ENCODE assay signal across 28 cellular contexts in genomic region chr15:62050118-62050517, GRCh38. TPM values are rescaled to one million over a fixed set of nuclear protein-coding genes. Genes with fewer than 3 reads are reported as not detected.
DNase-seq lines count a peak whose midpoint lies in the region; ATAC-seq and TF ChIP-seq lines count a peak whose summit lies in the region.
"Had no signal": no experiment of that assay in that cellular context is flagged by ENCODE, and none has a peak within 500 bp of the region (broad histone marks: within the 10 kb centered on the region; RNA-seq: fewer than 3 reads in every experiment).

No MANE protein-coding gene starts in this region.

- POLR2A ChIA-PET in CD4-positive, alpha-beta memory T cell (lab: Charles Lee; ENCODE audit: partially characterized antibody): no interaction called here
- POLR2A ChIA-PET in activated B cell treated with CpG ODN at 0.5 μM for 24 hours (lab: Charles Lee): interaction anchor here (0.8 kb wide), 1 partner anchor 10 kb away, joined by 3 read pairs; the partner anchor contains the start of gene VPS13C

- H3K4me3 ChIP-seq in CD4-positive, alpha-beta memory T cell (ENCODE audit: low read length in 2 of 2): no peak overlapping the region
- no peak overlapping the region for H3K4me3 ChIP-seq in mucosa of descending colon
- H3K4me3 ChIP-seq: A549, GM23338, SJSA1 had no signal

- no peak overlapping the region for H3K4me3 Mint-ChIP-seq in CD4-positive, alpha-beta memory T cell
- H3K4me3 Mint-ChIP-seq in activated B cell treated with CpG ODN at 0.5 μM for 24 hours: no peak overlapping the region
- H3K4me3 Mint-ChIP-seq: GM23338, H9 had no signal

- CTCF ChIA-PET in CD4-positive, alpha-beta memory T cell (lab: Charles Lee; ENCODE audit: partially characterized antibody): no interaction called here
- CTCF ChIA-PET in activated B cell treated with CpG ODN at 0.5 μM for 24 hours (lab: Charles Lee): no interaction called here

- H3K9me3 Mint-ChIP-seq in CD4-positive, alpha-beta memory T cell: peaks cover 0 to 4% (median 0%) of the 10 kb centered on the region in 8 donors
- no peaks in the 10 kb centered on the region for H3K9me3 Mint-ChIP-seq in activated B cell treated with CpG ODN at 0.5 μM for 24 hours

- peaks cover 5 to 6% of the 10 kb centered on the region in 2 donors for H3K36me3 Mint-ChIP-seq in CD4-positive, alpha-beta memory T cell
- peaks cover 8% of the 10 kb centered on the region for H3K36me3 Mint-ChIP-seq in activated B cell treated with CpG ODN at 0.5 μM for 24 hours (ENCODE audit: low read depth)

- in situ Hi-C loops in ACHN (cut with HindIII; ENCODE audit: low pct_ligation_motif_present, low pct_unique_long_range_greater_than_20kb, low sequenced_read_pairs): no loop called here

- no peak for TF ChIP-seq CTCF in activated B cell treated with CpG ODN at 0.5 μM for 24 hours (IDR thresholded peaks at IDR 0.05)
- no peak for TF ChIP-seq CTCF in mucosa of descending colon (IDR thresholded peaks at IDR 0.05)

- intact Hi-C loops in CD4-positive, alpha-beta memory T cell (cut with micrococcal nuclease): no loop called here
- intact Hi-C loops in activated B cell treated with CpG ODN at 0.5 μM for 24 hours (cut with micrococcal nuclease) (no loop called here), mucosa of descending colon (cut with DNase I, micrococcal nuclease) (no loop called here)

- H3K27me3 Mint-ChIP-seq in CD4-positive, alpha-beta memory T cell: no peaks in the 10 kb centered on the region
- H3K27me3 Mint-ChIP-seq in activated B cell treated with CpG ODN at 0.5 μM for 24 hours: no peaks in the 10 kb centered on the region

- H3K27ac ChIP-seq in CD4-positive, alpha-beta memory T cell (ENCODE audit: low read depth, low read length): no peak overlapping the region
- H3K27ac ChIP-seq: A549, C4-2B, SJSA1 had no signal

- H3K4me1 Mint-ChIP-seq in CD4-positive, alpha-beta memory T cell: peaks cover 38 to 68% (median 50%) of the 10 kb centered on the region in 4 donors
- peaks cover 74% of the 10 kb centered on the region for H3K4me1 Mint-ChIP-seq in activated B cell treated with CpG ODN at 0.5 μM for 24 hours
- H3K4me1 Mint-ChIP-seq: GM23338, H9 had no signal

- no peak for DNase-seq in CD4-positive, alpha-beta memory T cell
- DNase-seq in OCI-M1 (lab: John Stamatoyannopoulos, UW): peak; percentile 58
- DNase-seq in activated B cell treated with CpG ODN at 0.5 μM for 24 hours: no peak
- DNase-seq in mucosa of descending colon: no peak
- no peak for DNase-seq in NCI-H2029 (lab: John Stamatoyannopoulos, UW)
- no peak for DNase-seq in NCI-H510A (lab: John Stamatoyannopoulos, UW)
- no peak for DNase-seq in ACHN
- DNase-seq: Calu3; DMS153; DND-41; H9; MV-4-11; NCI-H1105; NCI-H1436 treated with DMSO at 0.1 percent for 48 hours; NCI-H187 treated with DMSO at 0.1 percent for 48 hours; NCI-H446; NCI-H526; NCI-H82; NK-92 treated with Interleukin-12 subunit alpha and Interleukin-12 subunit beta, amount 100 ng/mL, for 24 hours; Right ventricle myocardium superior; RPMI8226 had no signal

- no peaks in the 10 kb centered on the region for H3K9me3 ChIP-seq in CD4-positive, alpha-beta memory T cell (ENCODE audit: control insufficient read depth in 1 of 2, low read length in 2 of 2)
- H3K9me3 ChIP-seq in mucosa of descending colon: no peaks in the 10 kb centered on the region
- H3K9me3 ChIP-seq: A549, SJSA1 had no signal

- ATAC-seq in activated B cell treated with CpG ODN at 0.5 μM for 24 hours (ENCODE audit: low read depth): no peak
- peak; percentile 44 for ATAC-seq in mucosa of descending colon
- ATAC-seq: A549, GM23338, HepG2 had no signal

- H3K4me1 ChIP-seq in CD4-positive, alpha-beta memory T cell (ENCODE audit: insufficient read depth, low read length): peaks cover 50% of the 10 kb centered on the region
- H3K4me1 ChIP-seq in mucosa of descending colon (ENCODE audit: low read depth): peaks cover 5% of the 10 kb centered on the region
- H3K4me1 ChIP-seq: SJSA1 had no signal

- H3K36me3 ChIP-seq in CD4-positive, alpha-beta memory T cell (ENCODE audit: insufficient read depth, low read length): no peaks in the 10 kb centered on the region
- no peaks in the 10 kb centered on the region for H3K36me3 ChIP-seq in mucosa of descending colon (ENCODE audit: low read depth)
- H3K36me3 ChIP-seq: SJSA1 had no signal

- H3K27ac Mint-ChIP-seq in CD4-positive, alpha-beta memory T cell: peak overlapping the region in 4 of 7 donors; percentile 9 to 72 (median 18)
- peak overlapping the region; percentile 78 for H3K27ac Mint-ChIP-seq in activated B cell treated with CpG ODN at 0.5 μM for 24 hours
- H3K27ac Mint-ChIP-seq: GM23338, H9 had no signal

- H3K27me3 ChIP-seq in CD4-positive, alpha-beta memory T cell (ENCODE audit: insufficient read depth, low read length): no peaks in the 10 kb centered on the region
- H3K27me3 ChIP-seq: SJSA1 had no signal

RNA-seq across cellular contexts. Expression of gene VPS13C, which starts 10.1 kb away (rescaled TPM):
- 100 to 1,000 TPM; 144 to 148 TPM for total RNA-seq in CD4-positive, alpha-beta memory T cell
- 10 to 100 TPM; 10.6 to 20.5 TPM for polyA plus RNA-seq in CD4-positive, alpha-beta memory T cell
- total RNA-seq in activated B cell treated with CpG ODN at 0.5 μM for 24 hours: 140 and 172 TPM in 2 replicates
- 10 to 100 TPM; 51.0 to 76.1 (median 57.1) TPM for total RNA-seq in mucosa of descending colon

RNA-seq across cellular contexts. Expression of gene C2CD4A, which starts 16.7 kb away (rescaled TPM):
- under 1 TPM in 1 of 2 experiments, not detected in 1; 0.11 TPM for total RNA-seq in CD4-positive, alpha-beta memory T cell
- polyA plus RNA-seq in CD4-positive, alpha-beta memory T cell: under 1 TPM in 1 of 2 donors, not detected in 1; 0.08 TPM
- total RNA-seq in activated B cell treated with CpG ODN at 0.5 μM for 24 hours: not detected in 2 replicates
- 1 to 10 TPM in 1 of 3 donors, under 1 TPM in 2; 0.28 to 1.9 (median 0.29) TPM for total RNA-seq in mucosa of descending colon
- total RNA-seq: H9, HT1080, LHCN-M2, Right ventricle myocardium superior, SJSA1 had no signal
- polyA plus RNA-seq: GM23338, HepG2 had no signal
